30 cellular contexts compared by ENCODE assay signal in the genomic region with DNA sequence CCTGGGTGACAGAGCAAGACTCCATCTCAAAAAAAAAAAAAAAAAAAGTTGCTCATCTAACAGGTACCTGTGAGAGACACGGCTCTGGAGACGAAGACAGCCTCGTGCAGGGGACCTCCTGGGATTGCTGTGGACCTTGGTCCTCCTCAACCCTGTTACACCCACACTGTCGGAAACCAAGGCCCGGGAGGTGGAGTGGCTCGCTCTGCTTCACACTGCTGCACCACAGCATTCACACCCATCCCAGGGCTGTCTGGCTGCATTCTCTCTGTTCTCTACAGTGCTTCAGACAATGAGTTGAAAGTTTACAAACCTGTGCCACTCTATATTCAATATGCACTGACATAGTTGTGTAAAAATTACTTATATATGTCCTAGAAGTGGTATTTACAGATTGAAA.
"Had no signal": no experiment of that assay in that cellular context is flagged by ENCODE, and none has a peak within 500 bp of the region (broad histone marks: within the 10 kb centered on the region; RNA-seq: fewer than 3 reads in every experiment).

No MANE protein-coding gene starts in this region.

- H3K36me3 ChIP-seq: heart left ventricle, left lung, lower lobe of right lung, neural progenitor cell, neutrophil, right atrium auricular region, sigmoid colon, stomach, thoracic aorta, tibial artery, uterus had no signal

- H2AFZ ChIP-seq: neural progenitor cell, parathyroid adenoma had no signal

- H3K9ac ChIP-seq: neural progenitor cell, parathyroid adenoma had no signal

- H3K4me1 ChIP-seq: left lung, right atrium auricular region, stomach, tibial artery, uterus had no signal

- H3K4me3 ChIP-seq: heart left ventricle, left lung, lower lobe of right lung, neural progenitor cell, right atrium auricular region, sigmoid colon, stomach, thoracic aorta, tibial artery, uterus had no signal

- FAIRE-seq: islet of Langerhans, kidney, small intestine had no signal

- DNase-seq: heart left ventricle; hypothalamus; immature natural killer cell; kidney; left colon; left lung; lower lobe of right lung; mammary epithelial cell; mesenchymal stem cell; naive B cell; natural killer cell; nephron progenitor cell; occipital lobe; sigmoid colon; small intestine; stimulated activated CD4-positive, alpha-beta T cell treated with anti-CD3 and anti-CD28 coated beads, Interleukin-1b, Interleukin-23, amount 100 ng/mL, for 48 hours; stimulated activated CD4-positive, alpha-beta T cell treated with anti-CD3 and anti-CD28 coated beads, Interleukin-2, amount 100 ng/mL, for 48 hours; stimulated activated CD4-positive, alpha-beta T cell treated with anti-CD3 and anti-CD28 coated beads, Interleukin-4, amount 100 ng/mL, for 4 hours; stimulated activated CD8-positive, alpha-beta memory T cell treated with anti-CD3 and anti-CD28 coated beads, Interleukin-4, amount 100 ng/mL, for 48 hours; stimulated activated naive CD8-positive, alpha-beta T cell treated with anti-CD3 and anti-CD28 coated beads, Interleukin-15, Interleukin-2, amounts not matched to agents 100 U/mL and 50 U/mL, for 24 hours; stomach; tibial artery; uterus had no signal

- H3K27ac ChIP-seq: heart left ventricle, left lung, lower lobe of right lung, neural progenitor cell, neutrophil, parathyroid adenoma, right atrium auricular region, sigmoid colon, stomach, thoracic aorta, tibial artery, uterus had no signal

- H3K4me2 ChIP-seq: neural progenitor cell had no signal

- ATAC-seq: heart left ventricle; left colon; left lung; lower lobe of right lung; stimulated activated memory B cell treated with anti-CD40 and anti-IgM and Interleukin-4, amounts not matched to agents 10 μg/mL and 1 μg/mL and 100 μg/mL, for 72 hours; stimulated activated naive CD8-positive, alpha-beta T cell treated with anti-CD3 and anti-CD28 coated beads, Interleukin-15, Interleukin-2, amounts not matched to agents 100 U/mL and 50 U/mL, for 24 hours had no signal

- H3K27me3 ChIP-seq: heart left ventricle, left lung, neural progenitor cell, neutrophil, right atrium auricular region, sigmoid colon, stomach, tibial artery, uterus had no signal

- H3K9me3 ChIP-seq: heart left ventricle, left lung, lower lobe of right lung, neutrophil, right atrium auricular region, sigmoid colon, stomach, thoracic aorta, tibial artery, uterus had no signal

- H3K79me2 ChIP-seq: parathyroid adenoma had no signal
